Comparison of ENCODE assay signal across 1 cellular context in the genomic region with DNA sequence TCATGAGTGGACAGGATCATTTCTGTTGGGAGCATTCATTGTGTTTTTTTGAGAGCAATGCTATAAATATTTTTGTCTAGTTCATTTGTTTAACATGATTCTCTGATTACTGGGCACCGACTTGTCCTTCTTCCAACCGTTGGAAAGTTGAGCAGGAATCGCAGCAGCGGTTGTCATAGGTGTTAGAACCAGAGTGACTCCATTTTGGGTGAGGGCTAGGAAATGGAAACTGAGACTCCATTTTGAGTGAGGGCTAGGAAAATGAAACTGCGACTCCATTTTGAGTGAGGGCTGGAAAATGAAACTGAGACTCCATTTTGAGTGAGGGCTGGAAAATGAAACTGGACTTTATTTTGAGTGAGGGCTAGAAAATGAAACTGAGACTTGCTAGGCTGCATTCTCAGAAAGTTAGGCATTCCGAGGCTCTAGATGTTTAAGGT.
TF ChIP-seq lines count a peak whose summit lies in the region.

No MANE protein-coding gene starts in this region.

TF ChIP-seq in GM12878, 131 proteins besides CTCF, POLR2A, EP300 and RAD21 (continued from another document and continues in another):
- TF ChIP-seq MYC (IDR thresholded peaks at IDR 0.05; ENCODE audit: insufficient read depth, insufficient read length, insufficient replicate concordance, low read length, severe bottlenecking): no peak
- TF ChIP-seq, protein P1, sequence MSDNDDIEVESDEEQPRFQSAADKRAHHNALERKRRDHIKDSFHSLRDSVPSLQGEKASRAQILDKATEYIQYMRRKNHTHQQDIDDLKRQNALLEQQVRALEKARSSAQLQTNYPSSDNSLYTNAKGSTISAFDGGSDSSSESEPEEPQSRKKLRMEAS (IDR thresholded peaks at IDR 0.05; ENCODE audit: low read depth, low read length): no peak
- no peak for TF ChIP-seq GATAD2B (conservative IDR thresholded peaks at IDR 0.05; ENCODE audit: low read depth)
- 0 out of 2 replicates have a peak, but pooled peaks have one; percentile 34 for TF ChIP-seq CREB1 (IDR thresholded peaks at IDR 0.05; ENCODE audit: low read depth)
- TF ChIP-seq ZNF274 (IDR thresholded peaks at IDR 0.05; ENCODE audit: insufficient read depth, insufficient read length): no peak
- no peak for TF ChIP-seq HDAC2 (IDR thresholded peaks at IDR 0.05)
- TF ChIP-seq, protein P2, sequence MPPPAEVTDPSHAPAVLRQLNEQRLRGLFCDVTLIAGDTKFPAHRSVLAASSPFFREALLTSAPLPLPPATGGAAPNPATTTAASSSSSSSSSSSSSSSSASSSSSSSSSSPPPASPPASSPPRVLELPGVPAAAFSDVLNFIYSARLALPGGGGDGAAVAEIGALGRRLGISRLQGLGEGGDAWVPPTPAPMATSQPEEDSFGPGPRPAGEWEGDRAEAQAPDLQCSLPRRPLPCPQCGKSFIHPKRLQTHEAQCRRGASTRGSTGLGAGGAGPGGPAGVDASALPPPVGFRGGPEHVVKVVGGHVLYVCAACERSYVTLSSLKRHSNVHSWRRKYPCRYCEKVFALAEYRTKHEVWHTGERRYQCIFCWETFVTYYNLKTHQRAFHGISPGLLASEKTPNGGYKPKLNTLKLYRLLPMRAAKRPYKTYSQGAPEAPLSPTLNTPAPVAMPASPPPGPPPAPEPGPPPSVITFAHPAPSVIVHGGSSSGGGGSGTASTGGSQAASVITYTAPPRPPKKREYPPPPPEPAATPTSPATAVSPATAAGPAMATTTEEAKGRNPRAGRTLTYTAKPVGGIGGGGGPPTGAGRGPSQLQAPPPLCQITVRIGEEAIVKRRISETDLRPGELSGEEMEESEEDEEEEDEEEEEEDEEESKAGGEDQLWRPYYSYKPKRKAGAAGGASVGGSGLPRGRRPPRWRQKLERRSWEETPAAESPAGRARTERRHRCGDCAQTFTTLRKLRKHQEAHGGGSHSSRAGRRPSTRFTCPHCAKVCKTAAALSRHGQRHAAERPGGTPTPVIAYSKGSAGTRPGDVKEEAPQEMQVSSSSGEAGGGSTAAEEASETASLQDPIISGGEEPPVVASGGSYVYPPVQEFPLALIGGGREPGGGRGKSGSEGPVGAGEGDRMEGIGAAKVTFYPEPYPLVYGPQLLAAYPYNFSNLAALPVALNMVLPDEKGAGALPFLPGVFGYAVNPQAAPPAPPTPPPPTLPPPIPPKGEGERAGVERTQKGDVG (CRISPR knock-in tag; IDR thresholded peaks at IDR 0.05): peak; percentile 92
- TF ChIP-seq, protein P3, sequence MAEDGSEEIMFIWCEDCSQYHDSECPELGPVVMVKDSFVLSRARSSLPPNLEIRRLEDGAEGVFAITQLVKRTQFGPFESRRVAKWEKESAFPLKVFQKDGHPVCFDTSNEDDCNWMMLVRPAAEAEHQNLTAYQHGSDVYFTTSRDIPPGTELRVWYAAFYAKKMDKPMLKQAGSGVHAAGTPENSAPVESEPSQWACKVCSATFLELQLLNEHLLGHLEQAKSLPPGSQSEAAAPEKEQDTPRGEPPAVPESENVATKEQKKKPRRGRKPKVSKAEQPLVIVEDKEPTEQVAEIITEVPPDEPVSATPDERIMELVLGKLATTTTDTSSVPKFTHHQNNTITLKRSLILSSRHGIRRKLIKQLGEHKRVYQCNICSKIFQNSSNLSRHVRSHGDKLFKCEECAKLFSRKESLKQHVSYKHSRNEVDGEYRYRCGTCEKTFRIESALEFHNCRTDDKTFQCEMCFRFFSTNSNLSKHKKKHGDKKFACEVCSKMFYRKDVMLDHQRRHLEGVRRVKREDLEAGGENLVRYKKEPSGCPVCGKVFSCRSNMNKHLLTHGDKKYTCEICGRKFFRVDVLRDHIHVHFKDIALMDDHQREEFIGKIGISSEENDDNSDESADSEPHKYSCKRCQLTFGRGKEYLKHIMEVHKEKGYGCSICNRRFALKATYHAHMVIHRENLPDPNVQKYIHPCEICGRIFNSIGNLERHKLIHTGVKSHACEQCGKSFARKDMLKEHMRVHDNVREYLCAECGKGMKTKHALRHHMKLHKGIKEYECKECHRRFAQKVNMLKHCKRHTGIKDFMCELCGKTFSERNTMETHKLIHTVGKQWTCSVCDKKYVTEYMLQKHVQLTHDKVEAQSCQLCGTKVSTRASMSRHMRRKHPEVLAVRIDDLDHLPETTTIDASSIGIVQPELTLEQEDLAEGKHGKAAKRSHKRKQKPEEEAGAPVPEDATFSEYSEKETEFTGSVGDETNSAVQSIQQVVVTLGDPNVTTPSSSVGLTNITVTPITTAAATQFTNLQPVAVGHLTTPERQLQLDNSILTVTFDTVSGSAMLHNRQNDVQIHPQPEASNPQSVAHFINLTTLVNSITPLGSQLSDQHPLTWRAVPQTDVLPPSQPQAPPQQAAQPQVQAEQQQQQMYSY (CRISPR knock-in tag; IDR thresholded peaks at IDR 0.05): peak; percentile 85; the same call in 1 of the 2 replicates
- TF ChIP-seq SMAD5 (IDR thresholded peaks at IDR 0.05; ENCODE audit: low read depth): no peak
- TF ChIP-seq, protein P4, sequence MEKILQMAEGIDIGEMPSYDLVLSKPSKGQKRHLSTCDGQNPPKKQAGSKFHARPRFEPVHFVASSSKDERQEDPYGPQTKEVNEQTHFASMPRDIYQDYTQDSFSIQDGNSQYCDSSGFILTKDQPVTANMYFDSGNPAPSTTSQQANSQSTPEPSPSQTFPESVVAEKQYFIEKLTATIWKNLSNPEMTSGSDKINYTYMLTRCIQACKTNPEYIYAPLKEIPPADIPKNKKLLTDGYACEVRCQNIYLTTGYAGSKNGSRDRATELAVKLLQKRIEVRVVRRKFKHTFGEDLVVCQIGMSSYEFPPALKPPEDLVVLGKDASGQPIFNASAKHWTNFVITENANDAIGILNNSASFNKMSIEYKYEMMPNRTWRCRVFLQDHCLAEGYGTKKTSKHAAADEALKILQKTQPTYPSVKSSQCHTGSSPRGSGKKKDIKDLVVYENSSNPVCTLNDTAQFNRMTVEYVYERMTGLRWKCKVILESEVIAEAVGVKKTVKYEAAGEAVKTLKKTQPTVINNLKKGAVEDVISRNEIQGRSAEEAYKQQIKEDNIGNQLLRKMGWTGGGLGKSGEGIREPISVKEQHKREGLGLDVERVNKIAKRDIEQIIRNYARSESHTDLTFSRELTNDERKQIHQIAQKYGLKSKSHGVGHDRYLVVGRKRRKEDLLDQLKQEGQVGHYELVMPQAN (conservative IDR thresholded peaks at IDR 0.05): no peak
- TF ChIP-seq RFX5 (IDR thresholded peaks at IDR 0.05; ENCODE audit: low read depth, low read length): no peak
- TF ChIP-seq, protein P5, sequence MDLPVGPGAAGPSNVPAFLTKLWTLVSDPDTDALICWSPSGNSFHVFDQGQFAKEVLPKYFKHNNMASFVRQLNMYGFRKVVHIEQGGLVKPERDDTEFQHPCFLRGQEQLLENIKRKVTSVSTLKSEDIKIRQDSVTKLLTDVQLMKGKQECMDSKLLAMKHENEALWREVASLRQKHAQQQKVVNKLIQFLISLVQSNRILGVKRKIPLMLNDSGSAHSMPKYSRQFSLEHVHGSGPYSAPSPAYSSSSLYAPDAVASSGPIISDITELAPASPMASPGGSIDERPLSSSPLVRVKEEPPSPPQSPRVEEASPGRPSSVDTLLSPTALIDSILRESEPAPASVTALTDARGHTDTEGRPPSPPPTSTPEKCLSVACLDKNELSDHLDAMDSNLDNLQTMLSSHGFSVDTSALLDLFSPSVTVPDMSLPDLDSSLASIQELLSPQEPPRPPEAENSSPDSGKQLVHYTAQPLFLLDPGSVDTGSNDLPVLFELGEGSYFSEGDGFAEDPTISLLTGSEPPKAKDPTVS (IDR thresholded peaks at IDR 0.05; ENCODE audit: low read depth, low read length): no peak
- TF ChIP-seq POU2F2 (IDR thresholded peaks at IDR 0.05; ENCODE audit: borderline replicate concordance, low read depth, low read length): no peak
- TF ChIP-seq, protein P6, sequence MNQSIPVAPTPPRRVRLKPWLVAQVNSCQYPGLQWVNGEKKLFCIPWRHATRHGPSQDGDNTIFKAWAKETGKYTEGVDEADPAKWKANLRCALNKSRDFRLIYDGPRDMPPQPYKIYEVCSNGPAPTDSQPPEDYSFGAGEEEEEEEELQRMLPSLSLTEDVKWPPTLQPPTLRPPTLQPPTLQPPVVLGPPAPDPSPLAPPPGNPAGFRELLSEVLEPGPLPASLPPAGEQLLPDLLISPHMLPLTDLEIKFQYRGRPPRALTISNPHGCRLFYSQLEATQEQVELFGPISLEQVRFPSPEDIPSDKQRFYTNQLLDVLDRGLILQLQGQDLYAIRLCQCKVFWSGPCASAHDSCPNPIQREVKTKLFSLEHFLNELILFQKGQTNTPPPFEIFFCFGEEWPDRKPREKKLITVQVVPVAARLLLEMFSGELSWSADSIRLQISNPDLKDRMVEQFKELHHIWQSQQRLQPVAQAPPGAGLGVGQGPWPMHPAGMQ (IDR thresholded peaks at IDR 0.05; ENCODE audit: borderline replicate concordance): no peak
- TF ChIP-seq, protein P7, sequence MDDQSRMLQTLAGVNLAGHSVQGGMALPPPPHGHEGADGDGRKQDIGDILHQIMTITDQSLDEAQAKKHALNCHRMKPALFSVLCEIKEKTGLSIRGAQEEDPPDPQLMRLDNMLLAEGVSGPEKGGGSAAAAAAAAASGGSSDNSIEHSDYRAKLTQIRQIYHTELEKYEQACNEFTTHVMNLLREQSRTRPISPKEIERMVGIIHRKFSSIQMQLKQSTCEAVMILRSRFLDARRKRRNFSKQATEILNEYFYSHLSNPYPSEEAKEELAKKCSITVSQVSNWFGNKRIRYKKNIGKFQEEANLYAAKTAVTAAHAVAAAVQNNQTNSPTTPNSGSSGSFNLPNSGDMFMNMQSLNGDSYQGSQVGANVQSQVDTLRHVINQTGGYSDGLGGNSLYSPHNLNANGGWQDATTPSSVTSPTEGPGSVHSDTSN (IDR thresholded peaks at IDR 0.05; ENCODE audit: insufficient replicate concordance, low read depth, low read length): no peak
- TF ChIP-seq TCF7 (IDR thresholded peaks at IDR 0.05; ENCODE audit: borderline replicate concordance): no peak
- TF ChIP-seq CHD1 (IDR thresholded peaks at IDR 0.05; ENCODE audit: low read depth, low read length): no peak
- TF ChIP-seq PML (IDR thresholded peaks at IDR 0.05; ENCODE audit: low read length): no peak
- TF ChIP-seq, protein P8, sequence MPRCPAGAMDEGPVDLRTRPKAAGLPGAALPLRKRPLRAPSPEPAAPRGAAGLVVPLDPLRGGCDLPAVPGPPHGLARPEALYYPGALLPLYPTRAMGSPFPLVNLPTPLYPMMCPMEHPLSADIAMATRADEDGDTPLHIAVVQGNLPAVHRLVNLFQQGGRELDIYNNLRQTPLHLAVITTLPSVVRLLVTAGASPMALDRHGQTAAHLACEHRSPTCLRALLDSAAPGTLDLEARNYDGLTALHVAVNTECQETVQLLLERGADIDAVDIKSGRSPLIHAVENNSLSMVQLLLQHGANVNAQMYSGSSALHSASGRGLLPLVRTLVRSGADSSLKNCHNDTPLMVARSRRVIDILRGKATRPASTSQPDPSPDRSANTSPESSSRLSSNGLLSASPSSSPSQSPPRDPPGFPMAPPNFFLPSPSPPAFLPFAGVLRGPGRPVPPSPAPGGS (IDR thresholded peaks at IDR 0.05; ENCODE audit: borderline replicate concordance, insufficient read depth, low read depth, low read length, poor library complexity, severe bottlenecking): no peak
- peak; percentile 48 for TF ChIP-seq SIX5 (IDR thresholded peaks at IDR 0.05; ENCODE audit: low read depth, low read length, severe bottlenecking)
- TF ChIP-seq WRNIP1 (IDR thresholded peaks at IDR 0.05; ENCODE audit: borderline replicate concordance, low read depth, low read length): no peak
- no peak for TF ChIP-seq ATF7 (IDR thresholded peaks at IDR 0.05; ENCODE audit: low read depth)
- no peak for TF ChIP-seq CHD2 (IDR thresholded peaks at IDR 0.05; ENCODE audit: borderline replicate concordance, low read depth, low read length)
- TF ChIP-seq BMI1 (IDR thresholded peaks at IDR 0.05; ENCODE audit: borderline replicate concordance): no peak
- no peak for TF ChIP-seq SIN3A (IDR thresholded peaks at IDR 0.05; ENCODE audit: low read depth, low read length)
- peak; percentile 28 for TF ChIP-seq MEF2B (IDR thresholded peaks at IDR 0.05; ENCODE audit: partially characterized antibody, poor library complexity, severe bottlenecking)
- TF ChIP-seq SMC3 (IDR thresholded peaks at IDR 0.05; ENCODE audit: borderline replicate concordance, low read length): no peak
- no peak for TF ChIP-seq KAT2A (conservative IDR thresholded peaks at IDR 0.05; ENCODE audit: control insufficient read depth, low read depth, low read length)
- no peak for TF ChIP-seq NR2F1 (conservative IDR thresholded peaks at IDR 0.05)
- peak; percentile 47; the same call in 1 of the 2 replicates for TF ChIP-seq IRF4 (IDR thresholded peaks at IDR 0.05; ENCODE audit: low read depth, low read length)
- TF ChIP-seq BHLHE40 (IDR thresholded peaks at IDR 0.05; ENCODE audit: borderline replicate concordance in 1 of 2, low read depth in 2 of 2, low read length in 1 of 2): no peak
- TF ChIP-seq IKZF1 (conservative IDR thresholded peaks at IDR 0.05): no peak
- TF ChIP-seq NRF1 (conservative IDR thresholded peaks at IDR 0.05; ENCODE audit: low read depth, low read length): no peak
- TF ChIP-seq, protein P9, sequence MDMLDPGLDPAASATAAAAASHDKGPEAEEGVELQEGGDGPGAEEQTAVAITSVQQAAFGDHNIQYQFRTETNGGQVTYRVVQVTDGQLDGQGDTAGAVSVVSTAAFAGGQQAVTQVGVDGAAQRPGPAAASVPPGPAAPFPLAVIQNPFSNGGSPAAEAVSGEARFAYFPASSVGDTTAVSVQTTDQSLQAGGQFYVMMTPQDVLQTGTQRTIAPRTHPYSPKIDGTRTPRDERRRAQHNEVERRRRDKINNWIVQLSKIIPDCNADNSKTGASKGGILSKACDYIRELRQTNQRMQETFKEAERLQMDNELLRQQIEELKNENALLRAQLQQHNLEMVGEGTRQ (IDR thresholded peaks at IDR 0.05; ENCODE audit: borderline replicate concordance, low read depth, low read length): no peak
- TF ChIP-seq STAT1 (conservative IDR thresholded peaks at IDR 0.05): no peak
- TF ChIP-seq, protein P10, sequence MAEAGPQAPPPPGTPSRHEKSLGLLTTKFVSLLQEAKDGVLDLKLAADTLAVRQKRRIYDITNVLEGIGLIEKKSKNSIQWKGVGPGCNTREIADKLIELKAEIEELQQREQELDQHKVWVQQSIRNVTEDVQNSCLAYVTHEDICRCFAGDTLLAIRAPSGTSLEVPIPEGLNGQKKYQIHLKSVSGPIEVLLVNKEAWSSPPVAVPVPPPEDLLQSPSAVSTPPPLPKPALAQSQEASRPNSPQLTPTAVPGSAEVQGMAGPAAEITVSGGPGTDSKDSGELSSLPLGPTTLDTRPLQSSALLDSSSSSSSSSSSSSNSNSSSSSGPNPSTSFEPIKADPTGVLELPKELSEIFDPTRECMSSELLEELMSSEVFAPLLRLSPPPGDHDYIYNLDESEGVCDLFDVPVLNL (IDR thresholded peaks at IDR 0.05; ENCODE audit: low read depth, low read length): no peak
- TF ChIP-seq EZH2 (IDR thresholded peaks at IDR 0.05; ENCODE audit: borderline replicate concordance, control insufficient read depth, low read depth, low read length): no peak
- TF ChIP-seq, protein P11, sequence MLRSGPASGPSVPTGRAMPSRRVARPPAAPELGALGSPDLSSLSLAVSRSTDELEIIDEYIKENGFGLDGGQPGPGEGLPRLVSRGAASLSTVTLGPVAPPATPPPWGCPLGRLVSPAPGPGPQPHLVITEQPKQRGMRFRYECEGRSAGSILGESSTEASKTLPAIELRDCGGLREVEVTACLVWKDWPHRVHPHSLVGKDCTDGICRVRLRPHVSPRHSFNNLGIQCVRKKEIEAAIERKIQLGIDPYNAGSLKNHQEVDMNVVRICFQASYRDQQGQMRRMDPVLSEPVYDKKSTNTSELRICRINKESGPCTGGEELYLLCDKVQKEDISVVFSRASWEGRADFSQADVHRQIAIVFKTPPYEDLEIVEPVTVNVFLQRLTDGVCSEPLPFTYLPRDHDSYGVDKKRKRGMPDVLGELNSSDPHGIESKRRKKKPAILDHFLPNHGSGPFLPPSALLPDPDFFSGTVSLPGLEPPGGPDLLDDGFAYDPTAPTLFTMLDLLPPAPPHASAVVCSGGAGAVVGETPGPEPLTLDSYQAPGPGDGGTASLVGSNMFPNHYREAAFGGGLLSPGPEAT (IDR thresholded peaks at IDR 0.05; ENCODE audit: low read depth): peak; percentile 62; the same call in 1 of the 2 replicates
